ENCODE assay signal across 13 cellular contexts in genomic region chr17:73226556-73227172, GRCh38. TPM values are rescaled to one million over a fixed set of nuclear protein-coding genes. Genes with fewer than 3 reads are reported as not detected.
A peak's percentile ranks its signal among the peaks of the same experiment; 100 is the strongest.
DNase-seq lines count a peak whose midpoint lies in the region; ATAC-seq and TF ChIP-seq lines count a peak whose summit lies in the region.
"Had no signal": no experiment of that assay in that cellular context is flagged by ENCODE, and none has a peak within 500 bp of the region (broad histone marks: within the 10 kb centered on the region; RNA-seq: fewer than 3 reads in every experiment).

No MANE protein-coding gene starts in this region.

- no peaks in the 10 kb centered on the region for H3K36me3 Mint-ChIP-seq in osteocyte (ENCODE audit: unreplicated experiment)

- in situ Hi-C loops in mammary epithelial cell (cut with MboI; ENCODE audit: low sequenced_read_pairs in 2 of 2) = no loop called here
- in situ Hi-C loops in brain microvascular endothelial cell (cut with HindIII; ENCODE audit: low pct_ligation_motif_present, low sequenced_read_pairs) = no loop called here

- no peak for TF ChIP-seq POLR2A in NB4 (IDR thresholded peaks at IDR 0.05; ENCODE audit: extremely low read depth, insufficient read length)

- peak overlapping the region; percentile 58 for H3K4me2 ChIP-seq in mammary epithelial cell (ENCODE audit: insufficient read depth, low read depth, low read length)

- H3K4me1 ChIP-seq in mammary epithelial cell (ENCODE audit: insufficient read depth, low read length) = peaks cover 48% of the 10 kb centered on the region
- H3K4me1 ChIP-seq: uterus had no signal

- BruUV-seq in mammary epithelial cell (replicated peaks; lab: Mats Ljungman, UMichigan) = no TSS peak

- dilution Hi-C loops in mammary epithelial cell (cut with HindIII; ENCODE audit: low sequenced_read_pairs) = no loop called here

- H3K9ac ChIP-seq in mammary epithelial cell (ENCODE audit: insufficient read depth, low read length) = peak overlapping the region; percentile 26
- H3K9ac ChIP-seq: parathyroid adenoma had no signal

- TF ChIP-seq CTCF in NB4 (IDR thresholded peaks at IDR 0.05; ENCODE audit: low read depth, low read length) (no peak), mammary epithelial cell (conservative IDR thresholded peaks at IDR 0.05 in 1 of 2, IDR thresholded peaks at IDR 0.05 in 1 of 2; ENCODE audit: extremely low read depth in 1 of 2, insufficient read depth in 1 of 2, low read depth in 1 of 2, low read length in 2 of 2) (no peak), osteocyte (IDR thresholded peaks at IDR 0.05) (no peak), brain microvascular endothelial cell (IDR thresholded peaks at IDR 0.05; ENCODE audit: low read depth, low read length, missing control alignments) (no peak)

- H3K9me3 Mint-ChIP-seq in osteocyte (ENCODE audit: unreplicated experiment) = no peaks in the 10 kb centered on the region

- H3K4me3 ChIP-seq in NB4 (ENCODE audit: low read depth, low read length) = peak overlapping the region; percentile 4
- H3K4me3 ChIP-seq in mammary epithelial cell (replicated peaks in 1 of 3; ENCODE audit: insufficient read depth in 1 of 3, low read depth in 2 of 3, low read length in 3 of 3) = no peak overlapping the region
- H3K4me3 ChIP-seq in brain microvascular endothelial cell (ENCODE audit: low read depth, low read length) = no peak overlapping the region
- H3K4me3 ChIP-seq: uterus had no signal

- peak overlapping the region; percentile 59 for H3K27ac Mint-ChIP-seq in osteocyte (ENCODE audit: unreplicated experiment)

- H3K27me3 ChIP-seq in mammary epithelial cell (ENCODE audit: insufficient read depth, low read length) (no peaks in the 10 kb centered on the region), brain microvascular endothelial cell (replicated peaks) (no peaks in the 10 kb centered on the region)
- H3K27me3 ChIP-seq: uterus had no signal

- 75% methylated on average over 3 of the region's 3 CpGs for WGBS in mammary epithelial cell (ENCODE audit: low coverage, missing lambda C conversion rate)

- peaks cover 57% of the 10 kb centered on the region for H3K4me1 Mint-ChIP-seq in osteocyte (ENCODE audit: unreplicated experiment)

- intact Hi-C loops in mammary epithelial cell (cut with micrococcal nuclease) = no loop called here

- H3K27ac ChIP-seq in mammary epithelial cell (ENCODE audit: insufficient read depth, low read depth, low read length) (peak overlapping the region; percentile 26), brain microvascular endothelial cell (no peak overlapping the region)
- H3K27ac ChIP-seq: parathyroid adenoma, uterus had no signal

- peak overlapping the region; percentile 45 for H3K4me3 Mint-ChIP-seq in osteocyte (ENCODE audit: unreplicated experiment)

- DNase-seq in EL (peak; percentile 37), NB4 (ENCODE audit: low read depth) (no peak), mammary epithelial cell (no peak), osteocyte (ENCODE audit: extremely low spot score, unreplicated experiment) (no peak), brain microvascular endothelial cell (no peak), DMS79 (lab: John Stamatoyannopoulos, UW) (no peak)
- DNase-seq: DMS79 treated with DMSO at 0.1 percent for 48 hours; kidney; NCI-H1105; NK-92 treated with Interleukin-12 subunit alpha and Interleukin-12 subunit beta, amount 100 ng/mL, for 24 hours; uterus had no signal

- H3K36me3 ChIP-seq in mammary epithelial cell (ENCODE audit: insufficient read depth, low read length) (no peaks in the 10 kb centered on the region), brain microvascular endothelial cell (replicated peaks) (no peaks in the 10 kb centered on the region)
- H3K36me3 ChIP-seq: uterus had no signal

- H3K9me3 ChIP-seq in mammary epithelial cell (replicated peaks; ENCODE audit: insufficient read depth, low read length) = peaks cover 4% of the 10 kb centered on the region
- H3K9me3 ChIP-seq: uterus had no signal

- H4K20me1 ChIP-seq in mammary epithelial cell (ENCODE audit: insufficient read depth, low read length) = no peaks in the 10 kb centered on the region

- CTCF ChIA-PET in mammary epithelial cell (lab: Charles Lee; ENCODE audit: low non-redundant PET) = no interaction called here

- ATAC-seq in GM18502 (IDR thresholded peaks at IDR 0.05; ENCODE audit: poor library complexity, unreplicated experiment) = no peak

- no peak overlapping the region for H2AFZ ChIP-seq in mammary epithelial cell (ENCODE audit: low read depth, low read length)
- H2AFZ ChIP-seq: parathyroid adenoma had no signal

- peaks cover 82% of the 10 kb centered on the region for H3K79me2 ChIP-seq in mammary epithelial cell (ENCODE audit: insufficient read depth, low read length)

- no peaks in the 10 kb centered on the region for H3K27me3 Mint-ChIP-seq in osteocyte (ENCODE audit: unreplicated experiment)

RNA-seq across cellular contexts. Expression of gene COG1, which starts 33.8 kb away (rescaled TPM):
- total RNA-seq in mammary epithelial cell = 10 to 100 TPM; 23.3 to 35.2 TPM
- polyA plus RNA-seq in mammary epithelial cell = 12.8 TPM
- 19.9 TPM for polyA minus RNA-seq in mammary epithelial cell
- 45.6 and 45.7 TPM in 2 replicates for total RNA-seq in osteocyte

RNA-seq across cellular contexts. Expression of gene CPSF4L, which starts 35.0 kb away (rescaled TPM):
- total RNA-seq in mammary epithelial cell (not detected), osteocyte (not detected in 2 replicates)
- polyA plus RNA-seq in mammary epithelial cell = not detected
- polyA minus RNA-seq in mammary epithelial cell = not detected
- total RNA-seq: kidney had no signal
